In the genomic region with DNA sequence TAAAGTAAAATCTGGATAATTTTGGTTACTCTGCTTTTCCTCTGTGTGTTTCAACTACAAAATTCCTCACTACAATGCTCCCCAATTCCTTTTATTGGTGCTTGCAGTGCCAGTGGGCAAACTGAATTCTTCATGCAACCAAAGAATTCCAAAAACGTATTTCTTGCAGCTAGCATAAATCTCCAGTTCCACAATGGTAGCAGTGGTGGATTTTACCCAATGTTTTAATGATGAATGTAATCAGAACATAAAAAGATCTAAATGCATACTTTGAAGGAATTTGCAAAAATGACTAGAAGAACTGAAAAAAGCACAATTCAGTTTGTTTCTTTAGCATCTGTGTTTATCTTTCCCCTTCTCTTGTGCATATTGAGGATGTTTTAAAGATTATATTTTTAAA, we compare ENCODE assay signal across 18 cellular contexts.
DNase-seq lines count a peak whose midpoint lies in the region; ATAC-seq and TF ChIP-seq lines count a peak whose summit lies in the region.
"Had no signal": no experiment of that assay in that cellular context is flagged by ENCODE, and none has a peak within 500 bp of the region (broad histone marks: within the 10 kb centered on the region; RNA-seq: fewer than 3 reads in every experiment).

No MANE protein-coding gene starts in this region.

- H3K79me2 ChIP-seq in mammary epithelial cell (ENCODE audit: insufficient read depth, low read length) = no peaks in the 10 kb centered on the region

- no peak overlapping the region for H2AK9ac ChIP-seq in IMR-90 (replicated peaks; ENCODE audit: low read depth, low read length, poor library complexity)

- dilution Hi-C loops in IMR-90 (cut with HindIII; ENCODE audit: low sequenced_read_pairs, unreplicated experiment) (no loop called here), mammary epithelial cell (cut with HindIII; ENCODE audit: low sequenced_read_pairs) (no loop called here)

- TF ChIP-seq POLR2A in IMR-90 (IDR thresholded peaks at IDR 0.05; ENCODE audit: low read depth, low read length) = no peak
- no peak for TF ChIP-seq POLR2A in Peyer's patch (IDR thresholded peaks at IDR 0.05)
- no peak for TF ChIP-seq POLR2A in gastroesophageal sphincter (IDR thresholded peaks at IDR 0.05)

- no peaks in the 10 kb centered on the region for H3K27me3 ChIP-seq in BJ (ENCODE audit: control insufficient read depth, insufficient read depth, low read length)
- H3K27me3 ChIP-seq in IMR-90 (ENCODE audit: control insufficient read depth, insufficient read depth, low read length) = no peaks in the 10 kb centered on the region
- no peaks in the 10 kb centered on the region for H3K27me3 ChIP-seq in Peyer's patch
- H3K27me3 ChIP-seq in gastroesophageal sphincter = no peaks in the 10 kb centered on the region
- no peaks in the 10 kb centered on the region for H3K27me3 ChIP-seq in mammary epithelial cell (ENCODE audit: insufficient read depth, low read length)
- H3K27me3 ChIP-seq: BLaER1 treated with 17β-estradiol and CSF1 and Interleukin-3, amounts not matched to agents 10 nM and 100 nM had no signal

- no peak overlapping the region for H3K4me2 ChIP-seq in IMR-90 (ENCODE audit: low read depth, low read length)
- H3K4me2 ChIP-seq in mammary epithelial cell (ENCODE audit: insufficient read depth, low read depth, low read length) = no peak overlapping the region
- H3K4me2 ChIP-seq: BLaER1 treated with 17β-estradiol and CSF1 and Interleukin-3, amounts not matched to agents 10 nM and 100 nM; GM23338 had no signal

- no peak overlapping the region for H3K9ac ChIP-seq in IMR-90 (ENCODE audit: low read depth, low read length)
- no peak overlapping the region for H3K9ac ChIP-seq in mammary epithelial cell (ENCODE audit: insufficient read depth, low read length)
- H3K9ac ChIP-seq: BLaER1 treated with 17β-estradiol and CSF1 and Interleukin-3, amounts not matched to agents 10 nM and 100 nM had no signal

- H4K5ac ChIP-seq in IMR-90 (ENCODE audit: low read depth, low read length) = no peak overlapping the region

- no peak overlapping the region for H3K27ac ChIP-seq in IMR-90 (ENCODE audit: insufficient read depth, low read length)
- no peak overlapping the region for H3K27ac ChIP-seq in Peyer's patch
- no peak overlapping the region for H3K27ac ChIP-seq in gastroesophageal sphincter
- no peak overlapping the region for H3K27ac ChIP-seq in mammary epithelial cell (ENCODE audit: insufficient read depth, low read depth, low read length)
- H3K27ac ChIP-seq: BLaER1 treated with 17β-estradiol and CSF1 and Interleukin-3, amounts not matched to agents 10 nM and 100 nM had no signal

- H3K18ac ChIP-seq in IMR-90 (ENCODE audit: low read depth, low read length) = no peak overlapping the region

- H3K4me1 ChIP-seq in IMR-90 (ENCODE audit: control insufficient read depth, insufficient read depth, low read length) (no peaks in the 10 kb centered on the region), Peyer's patch (no peaks in the 10 kb centered on the region), gastroesophageal sphincter (peaks cover 0 to 22% (median 2%) of the 10 kb centered on the region in 3 donors), mammary epithelial cell (ENCODE audit: insufficient read depth, low read length) (peaks cover 3% of the 10 kb centered on the region)

- peak; percentile 79 for ATAC-seq in IMR-90 (ENCODE audit: low read depth)
- no peak for ATAC-seq in gastroesophageal sphincter
- ATAC-seq: CD8-positive, alpha-beta T cell; GM23338; HepG2 had no signal

- H4K91ac ChIP-seq in IMR-90 (ENCODE audit: insufficient read depth, low read depth, low read length) = no peak overlapping the region

- in situ Hi-C loops in IMR-90 (cut with MboI; ENCODE audit: low sequenced_read_pairs) (no loop called here), mammary epithelial cell (cut with MboI; ENCODE audit: low sequenced_read_pairs in 2 of 2) (no loop called here)

- H2BK5ac ChIP-seq in IMR-90 (ENCODE audit: low read depth, low read length, poor library complexity, severe bottlenecking) = peak overlapping the region; percentile 41

- H3K23ac ChIP-seq in IMR-90 (ENCODE audit: low read depth, low read length) = no peak overlapping the region

- no peak overlapping the region for H3K56ac ChIP-seq in IMR-90 (ENCODE audit: extremely low read depth, insufficient read depth, low read length)

- H4K8ac ChIP-seq in IMR-90 (ENCODE audit: low read depth in 2 of 2, low read length in 2 of 2) = no peak overlapping the region

- no peak for TF ChIP-seq CTCF in BJ (IDR thresholded peaks at IDR 0.05; ENCODE audit: insufficient read depth, low read depth, low read length)
- TF ChIP-seq CTCF in IMR-90 (conservative IDR thresholded peaks at IDR 0.05; ENCODE audit: low read depth, low read length) = no peak
- TF ChIP-seq CTCF in Peyer's patch (IDR thresholded peaks at IDR 0.05) = no peak
- no peak for TF ChIP-seq CTCF in gastroesophageal sphincter (IDR thresholded peaks at IDR 0.05)
- TF ChIP-seq CTCF in mammary epithelial cell (conservative IDR thresholded peaks at IDR 0.05 in 1 of 2, IDR thresholded peaks at IDR 0.05 in 1 of 2; ENCODE audit: extremely low read depth in 1 of 2, insufficient read depth in 1 of 2, low read depth in 1 of 2, low read length in 2 of 2) = no peak

- CTCF ChIA-PET in BJ (lab: Yijun Ruan, JAX) = no interaction called here
- CTCF ChIA-PET in IMR-90 (lab: Yijun Ruan, JAX) = interaction anchor here (1.0 kb wide), 1 partner anchor 142 kb away, joined by 3 read pairs; no protein-coding TSS in a partner anchor
- CTCF ChIA-PET in mammary epithelial cell (lab: Charles Lee; ENCODE audit: low non-redundant PET) = no interaction called here

- no peak overlapping the region for H2BK20ac ChIP-seq in IMR-90 (ENCODE audit: low read depth, low read length)

- BruUV-seq in IMR-90 (replicated peaks; lab: Mats Ljungman, UMichigan) (no TSS peak), mammary epithelial cell (replicated peaks; lab: Mats Ljungman, UMichigan) (no TSS peak)

- peaks cover 3% of the 10 kb centered on the region; the same call in 1 of the 2 replicates for H4K20me1 ChIP-seq in IMR-90 (ENCODE audit: insufficient read depth, low read length)
- no peaks in the 10 kb centered on the region for H4K20me1 ChIP-seq in mammary epithelial cell (ENCODE audit: insufficient read depth, low read length)
- H4K20me1 ChIP-seq: BLaER1 treated with 17β-estradiol and CSF1 and Interleukin-3, amounts not matched to agents 10 nM and 100 nM had no signal

- no peaks in the 10 kb centered on the region for H3K36me3 ChIP-seq in BJ (ENCODE audit: control insufficient read depth, insufficient read depth, low read length)
- peaks cover 1% of the 10 kb centered on the region; the same call in 1 of the 2 replicates for H3K36me3 ChIP-seq in IMR-90 (ENCODE audit: control insufficient read depth, insufficient read depth, low read length)
- no peaks in the 10 kb centered on the region for H3K36me3 ChIP-seq in Peyer's patch
- H3K36me3 ChIP-seq in gastroesophageal sphincter = no peaks in the 10 kb centered on the region
- no peaks in the 10 kb centered on the region for H3K36me3 ChIP-seq in mammary epithelial cell (ENCODE audit: insufficient read depth, low read length)

- H2AK5ac ChIP-seq in IMR-90 (ENCODE audit: low read depth, low read length) = no peak overlapping the region

- H3K79me1 ChIP-seq in IMR-90 (ENCODE audit: low read depth in 1 of 2, low read length in 2 of 2) = peaks cover 21 to 51% of the 10 kb centered on the region in 2 experiments

- H3K9me3 ChIP-seq in IMR-90 (ENCODE audit: control insufficient read depth, insufficient read depth, low read length) = peaks cover 3% of the 10 kb centered on the region; the same call in 1 of the 2 replicates
- H3K9me3 ChIP-seq in Peyer's patch = peaks cover 0 to 5% (median 0%) of the 10 kb centered on the region in 4 donors
- peaks cover 0 to 15% (median 0%) of the 10 kb centered on the region in 3 donors for H3K9me3 ChIP-seq in gastroesophageal sphincter
- H3K9me3 ChIP-seq in mammary epithelial cell (replicated peaks; ENCODE audit: insufficient read depth, low read length) = peaks cover 4% of the 10 kb centered on the region

- H3K9me1 ChIP-seq in IMR-90 (ENCODE audit: insufficient read depth, low read length) = peaks cover 4% of the 10 kb centered on the region

- no CpG with 5 or more reads among the region's 1 CpG for WGBS in IMR-90 (ENCODE audit: extremely low coverage in 2 of 2, insufficient read length in 1 of 2), 2 experiments
- 80 to 83% methylated on average over 1 of the region's 1 CpG for WGBS in gastroesophageal sphincter (ENCODE audit: low coverage in 1 of 2), 2 donors
- WGBS in mammary epithelial cell (ENCODE audit: low coverage, missing lambda C conversion rate) = 33% methylated on average over 1 of the region's 1 CpG

- DNase-seq in AG08395 (ENCODE audit: low spot score) (peak; percentile 12), BJ (ENCODE audit: low read depth) (peak; percentile 22), IMR-90 (peak; percentile 29), astrocyte of the hippocampus (ENCODE audit: low read depth, low spot score) (peak; percentile 46), Peyer's patch (no peak), mammary epithelial cell (no peak), NCI-H1930 (lab: John Stamatoyannopoulos, UW) (no peak)
- DNase-seq: 8988T; Calu3; CD8-positive, alpha-beta T cell; DND-41; GDM1; HCEC 1CT; KG1 had no signal

- H2BK120ac ChIP-seq in IMR-90 (ENCODE audit: low read depth, low read length) = no peak overlapping the region

- no peak overlapping the region for H2BK15ac ChIP-seq in IMR-90 (ENCODE audit: low read depth, low read length)

- H2AFZ ChIP-seq in IMR-90 (replicated peaks; ENCODE audit: low read length, poor library complexity) (no peak overlapping the region), mammary epithelial cell (ENCODE audit: low read depth, low read length) (no peak overlapping the region)
- H2AFZ ChIP-seq: GM23338 had no signal

- H3K14ac ChIP-seq in IMR-90 (replicated peaks; ENCODE audit: low read depth, low read length) = no peak overlapping the region

- no peak for TF ChIP-seq RAD21 in IMR-90 (IDR thresholded peaks at IDR 0.05; ENCODE audit: low read length)

- no peak overlapping the region for H3K4me3 ChIP-seq in BJ (ENCODE audit: low read depth, low read length)
- H3K4me3 ChIP-seq in IMR-90 (ENCODE audit: insufficient read depth, low read depth, low read length) = no peak overlapping the region
- no peak overlapping the region for H3K4me3 ChIP-seq in Peyer's patch
- H3K4me3 ChIP-seq in gastroesophageal sphincter = no peak overlapping the region
- H3K4me3 ChIP-seq in mammary epithelial cell (replicated peaks in 1 of 3; ENCODE audit: insufficient read depth in 1 of 3, low read depth in 2 of 3, low read length in 3 of 3) = no peak overlapping the region
- H3K4me3 ChIP-seq: BLaER1 treated with 17β-estradiol and CSF1 and Interleukin-3, amounts not matched to agents 10 nM and 100 nM; GM23338 had no signal

- no peak overlapping the region for H3K4ac ChIP-seq in IMR-90 (ENCODE audit: low read depth, low read length)

- POLR2A ChIA-PET in BJ (lab: Charles Lee) (no interaction called here), IMR-90 (lab: Charles Lee; ENCODE audit: unreplicated experiment) (no interaction called here)

- intact Hi-C loops in IMR-90 (cut with micrococcal nuclease) (no loop called here), mammary epithelial cell (cut with micrococcal nuclease) (no loop called here)

- TF ChIP-seq EP300 in gastroesophageal sphincter (IDR thresholded peaks at IDR 0.05) = no peak

TF ChIP-seq in IMR-90, 13 proteins besides CTCF, POLR2A, EP300 and RAD21 (continues in another document):
- TF ChIP-seq CEBPB (IDR thresholded peaks at IDR 0.05; ENCODE audit: low read depth, low read length) (no peak), MXI1 (IDR thresholded peaks at IDR 0.05; ENCODE audit: borderline replicate concordance, low read depth, low read length) (no peak)

Comparison
In these comparisons a context has a peak if more than half of its experiments do, and no peak if none do; other contexts are left out.
1. DNase-seq: peak in AG08395 (single experiment), BJ (single experiment), IMR-90 (single experiment) and astrocyte of the hippocampus (single experiment); none in Peyer's patch (0 of 3), mammary epithelial cell (single experiment) and NCI-H1930 (0 of 2).